ENCODE assay signal across 18 cellular contexts in genomic region chrX:149497054-149497453, GRCh38. TPM values are rescaled to one million over a fixed set of nuclear protein-coding genes. Genes with fewer than 3 reads are reported as not detected.
A peak's percentile ranks its signal among the peaks of the same experiment; 100 is the strongest.
DNase-seq lines count a peak whose midpoint lies in the region; ATAC-seq, FAIRE-seq and TF ChIP-seq lines count a peak whose summit lies in the region.
"Had no signal": no experiment of that assay in that cellular context is flagged by ENCODE, and none has a peak within 500 bp of the region (broad histone marks: within the 10 kb centered on the region; RNA-seq: fewer than 3 reads in every experiment).

No MANE protein-coding gene starts in this region.

- no peaks in the 10 kb centered on the region for H3K9me1 ChIP-seq in keratinocyte (ENCODE audit: control insufficient read depth, extremely low read depth, insufficient read depth, low read length)

- H3K4me2 ChIP-seq in keratinocyte (ENCODE audit: control insufficient read depth, extremely low read depth, insufficient read depth, low read depth, low read length) (peak overlapping the region; percentile 42), OCI-LY7 (ENCODE audit: low read length) (no peak overlapping the region)

- H2AFZ ChIP-seq in keratinocyte (ENCODE audit: control insufficient read depth, low read length) = no peak overlapping the region
- no peak overlapping the region for H2AFZ ChIP-seq in OCI-LY7 (ENCODE audit: low read length)

- no peaks in the 10 kb centered on the region for H3K27me3 Mint-ChIP-seq in Calu3 (ENCODE audit: unreplicated experiment)

- TF ChIP-seq POLR2A in uterus (IDR thresholded peaks at IDR 0.05) = no peak

- TF ChIP-seq CTCF in Calu3 (IDR thresholded peaks at IDR 0.05; ENCODE audit: unreplicated experiment) (no peak), RWPE2 (IDR thresholded peaks at IDR 0.05; ENCODE audit: poor library complexity, severe bottlenecking) (no peak), keratinocyte (optimal IDR thresholded peaks at IDR 0.05 in 1 of 3, IDR thresholded peaks at IDR 0.05 in 1 of 3, conservative IDR thresholded peaks at IDR 0.05 in 1 of 3; ENCODE audit: extremely low read depth in 1 of 3, insufficient read depth in 2 of 3, low read length in 3 of 3) (no peak), uterus (IDR thresholded peaks at IDR 0.05) (no peak), OCI-LY7 (conservative IDR thresholded peaks at IDR 0.05; ENCODE audit: low read length) (no peak)

- H3K9me3 ChIP-seq in RWPE2 (ENCODE audit: severe bottlenecking) = no peaks in the 10 kb centered on the region
- no peaks in the 10 kb centered on the region for H3K9me3 ChIP-seq in keratinocyte (ENCODE audit: control insufficient read depth, low read depth, low read length)
- H3K9me3 ChIP-seq in uterus = no peaks in the 10 kb centered on the region
- H3K9me3 ChIP-seq in OCI-LY7 (ENCODE audit: low read length) = no peaks in the 10 kb centered on the region

- H3K4me3 Mint-ChIP-seq in Calu3 (ENCODE audit: low read depth, unreplicated experiment) = no peak overlapping the region
- no peak overlapping the region for H3K4me3 Mint-ChIP-seq in stimulated activated effector memory CD8-positive, alpha-beta T cell treated with anti-CD3 and anti-CD28 coated beads, Interleukin-12 subunit alpha, Interleukin-12 subunit beta, amount 100 ng/mL, for 72 hours
- H3K4me3 Mint-ChIP-seq: CD14-positive monocyte, H9 had no signal

- H3K4me1 ChIP-seq in RWPE2 (ENCODE audit: insufficient read depth, poor library complexity, severe bottlenecking) = peaks cover 16% of the 10 kb centered on the region
- H3K4me1 ChIP-seq in keratinocyte (ENCODE audit: control insufficient read depth, extremely low read depth, insufficient read depth, low read length) = peaks cover 37% of the 10 kb centered on the region
- H3K4me1 ChIP-seq in uterus = no peaks in the 10 kb centered on the region
- H3K4me1 ChIP-seq in OCI-LY7 (ENCODE audit: insufficient read depth, low read length, poor library complexity, severe bottlenecking) = peaks cover 11% of the 10 kb centered on the region

- ATAC-seq in RWPE2 (ENCODE audit: low read depth) = no peak
- no peak for ATAC-seq in stimulated activated effector memory CD8-positive, alpha-beta T cell treated with anti-CD3 and anti-CD28 coated beads, Interleukin-12 subunit alpha, Interleukin-12 subunit beta, amount 100 ng/mL, for 72 hours
- ATAC-seq: K562 had no signal

- H3K79me2 ChIP-seq in keratinocyte (ENCODE audit: control insufficient read depth, insufficient read depth, low read length) = peaks cover 1% of the 10 kb centered on the region
- no peaks in the 10 kb centered on the region for H3K79me2 ChIP-seq in OCI-LY7 (ENCODE audit: insufficient read depth, low read depth, low read length)

- H3K27ac ChIP-seq in RWPE2 (ENCODE audit: poor library complexity, severe bottlenecking) = peak overlapping the region; percentile 32
- H3K27ac ChIP-seq in keratinocyte (ENCODE audit: control insufficient read depth, insufficient read depth, low read length) = peak overlapping the region; percentile 53
- no peak overlapping the region for H3K27ac ChIP-seq in uterus
- H3K27ac ChIP-seq in OCI-LY7 (ENCODE audit: low read depth, low read length, poor library complexity, severe bottlenecking) = no peak overlapping the region
- H3K27ac ChIP-seq: RWPE1 had no signal

- no peaks in the 10 kb centered on the region for H3K27me3 ChIP-seq in RWPE2 (ENCODE audit: insufficient read depth, poor library complexity, severe bottlenecking)
- H3K27me3 ChIP-seq in keratinocyte (ENCODE audit: control insufficient read depth, extremely low read depth, insufficient read depth, low read length) = no peaks in the 10 kb centered on the region
- no peaks in the 10 kb centered on the region for H3K27me3 ChIP-seq in uterus

- intact Hi-C loops in Calu3 (cut with micrococcal nuclease; ENCODE audit: unreplicated experiment) (no loop called here), uterus (cut with DNase I; ENCODE audit: low total_unique reads) (no loop called here), OCI-LY7 (cut with micrococcal nuclease; ENCODE audit: unreplicated experiment) (no loop called here)

- dilution Hi-C loops in keratinocyte (cut with MboI; ENCODE audit: extremely low pct_ligation_motif_present, low sequenced_read_pairs) = no loop called here

- peak overlapping the region; percentile 45 for H3K27ac Mint-ChIP-seq in Calu3 (ENCODE audit: unreplicated experiment)
- H3K27ac Mint-ChIP-seq in stimulated activated effector memory CD8-positive, alpha-beta T cell treated with anti-CD3 and anti-CD28 coated beads, Interleukin-12 subunit alpha, Interleukin-12 subunit beta, amount 100 ng/mL, for 72 hours = peak overlapping the region; percentile 69
- H3K27ac Mint-ChIP-seq: H9 had no signal

- H3K36me3 ChIP-seq in RWPE2 (ENCODE audit: low read depth) = peaks cover 5% of the 10 kb centered on the region; the same call in 1 of the 2 replicates
- peaks cover 20 to 26% of the 10 kb centered on the region in 2 experiments for H3K36me3 ChIP-seq in keratinocyte (ENCODE audit: control insufficient read depth in 2 of 2, extremely low read depth in 1 of 2, insufficient read depth in 2 of 2, low read length in 2 of 2)
- H3K36me3 ChIP-seq in uterus = no peaks in the 10 kb centered on the region
- peaks cover 92% of the 10 kb centered on the region for H3K36me3 ChIP-seq in OCI-LY7 (ENCODE audit: insufficient read depth, low read length)

- BruUV-seq in Calu3 (replicated peaks; lab: Mats Ljungman, UMichigan) = no TSS peak
- no TSS peak for BruUV-seq in OCI-LY7 (replicated peaks; lab: Mats Ljungman, UMichigan)

- H3K9me2 ChIP-seq in OCI-LY7 (ENCODE audit: insufficient read depth, low read length) = no peaks in the 10 kb centered on the region

- peaks cover 46% of the 10 kb centered on the region for H3K36me3 Mint-ChIP-seq in Calu3 (ENCODE audit: insufficient read depth, unreplicated experiment)
- no peaks in the 10 kb centered on the region for H3K36me3 Mint-ChIP-seq in stimulated activated effector memory CD8-positive, alpha-beta T cell treated with anti-CD3 and anti-CD28 coated beads, Interleukin-12 subunit alpha, Interleukin-12 subunit beta, amount 100 ng/mL, for 72 hours

- FAIRE-seq in keratinocyte (lab: Jason Lieb, UNC) = no peak
- FAIRE-seq: K562 had no signal

- CTCF ChIA-PET in Calu3 (lab: Charles Lee) = no interaction called here
- CTCF ChIA-PET in OCI-LY7 (lab: Charles Lee; ENCODE audit: unreplicated experiment) = no interaction called here

- H3K9ac ChIP-seq in keratinocyte (ENCODE audit: control insufficient read depth, extremely low read depth, insufficient read depth, low read length) = peak overlapping the region; percentile 49

- H4K20me1 ChIP-seq in keratinocyte (ENCODE audit: control insufficient read depth, extremely low read depth, insufficient read depth, low read length) (no peaks in the 10 kb centered on the region), OCI-LY7 (ENCODE audit: insufficient read depth, low read length) (no peaks in the 10 kb centered on the region)

- DNase-seq in Calu3 (no peak), RWPE2 (ENCODE audit: low spot score) (no peak), keratinocyte (ENCODE audit: low read depth, low spot score) (no peak), uterus (no peak), OCI-LY7 (ENCODE audit: low spot score) (no peak)
- DNase-seq in stimulated activated effector memory CD8-positive, alpha-beta T cell treated with anti-CD3 and anti-CD28 coated beads, Interleukin-12 subunit alpha, Interleukin-12 subunit beta, amount 100 ng/mL, for 72 hours (ENCODE audit: low spot score in 2 of 2) = no peak
- no peak for DNase-seq in activated CD4-positive, alpha-beta T cell treated with anti-CD3 and anti-CD28 coated beads for 4 hours
- DNase-seq: GDM1, H9, NCI-H1105, NCI-H1694 treated with DMSO at 0.1 percent for 48 hours, NCI-H510A, NCI-H774, OCI-M1 had no signal

- no peaks in the 10 kb centered on the region for H3K4me1 Mint-ChIP-seq in Calu3 (ENCODE audit: low read depth, unreplicated experiment)
- peaks cover 17% of the 10 kb centered on the region for H3K4me1 Mint-ChIP-seq in stimulated activated effector memory CD8-positive, alpha-beta T cell treated with anti-CD3 and anti-CD28 coated beads, Interleukin-12 subunit alpha, Interleukin-12 subunit beta, amount 100 ng/mL, for 72 hours
- H3K4me1 Mint-ChIP-seq: CD14-positive monocyte, H9 had no signal

- POLR2A ChIA-PET in OCI-LY7 (lab: Charles Lee) = interaction anchor here (0.7 kb wide), 1 partner anchor 831 kb away, joined by 3 read pairs; no protein-coding TSS in a partner anchor

- H3K4me3 ChIP-seq in RWPE2 (ENCODE audit: severe bottlenecking) = no peak overlapping the region
- H3K4me3 ChIP-seq in keratinocyte (ENCODE audit: control insufficient read depth in 2 of 3, extremely low read depth in 1 of 3, insufficient read depth in 2 of 3, low read depth in 1 of 3, low read length in 3 of 3) = no peak overlapping the region
- H3K4me3 ChIP-seq in uterus = no peak overlapping the region
- no peak overlapping the region for H3K4me3 ChIP-seq in OCI-LY7 (ENCODE audit: low read depth, low read length, poor library complexity, severe bottlenecking)
- H3K4me3 ChIP-seq: K562 had no signal

- no peaks in the 10 kb centered on the region for H3K9me3 Mint-ChIP-seq in Calu3 (ENCODE audit: low read depth, unreplicated experiment)
- no peaks in the 10 kb centered on the region for H3K9me3 Mint-ChIP-seq in stimulated activated effector memory CD8-positive, alpha-beta T cell treated with anti-CD3 and anti-CD28 coated beads, Interleukin-12 subunit alpha, Interleukin-12 subunit beta, amount 100 ng/mL, for 72 hours
- H3K9me3 Mint-ChIP-seq: CD14-positive monocyte had no signal

RNA-seq across cellular contexts. Expression of gene IDS, which starts 8.1 kb away (rescaled TPM):
- total RNA-seq in Calu3 (2022) = 84.4 and 85.7 TPM in 2 replicates
- polyA plus RNA-seq in keratinocyte = 51.3 to 85.6 TPM (median 59.7 TPM) in 3 replicates
- polyA plus RNA-seq in keratinocyte (2011; ENCODE audit: low read depth) = 30.3 TPM
- 70.3 and 85.9 TPM in 2 replicates for polyA plus RNA-seq in keratinocyte (2011; cell fraction: cytosol; rRNA removed)
- polyA plus RNA-seq in keratinocyte (2011; cell fraction: nucleus; rRNA removed) = 57.6 and 59.2 TPM in 2 replicates
- 51.8 and 63.3 TPM in 2 replicates for polyA plus RNA-seq in keratinocyte (2012; ENCODE audit: low replicate concordance)
- 74.0 to 153 TPM (median 93.4 TPM) in 3 replicates for polyA minus RNA-seq in keratinocyte
- polyA minus RNA-seq in keratinocyte (2011; cell fraction: cytosol; rRNA and poly(A)+ RNA removed) = 53.5 TPM
- polyA minus RNA-seq in keratinocyte (2011; cell fraction: nucleus; rRNA and poly(A)+ RNA removed) = 32.0 and 46.5 TPM in 2 replicates
- 100 to 1,000 TPM in 2 of 4 donors, 10 to 100 TPM in 2; 42.7 to 117 (median 83.7) TPM for total RNA-seq in uterus
- 25.6 and 44.0 TPM in 2 replicates for total RNA-seq in OCI-LY7 (2014; rRNA removed; shearing (Covaris generic))
- total RNA-seq in OCI-LY7 (2022) = 65.8 and 71.7 TPM in 2 replicates

RNA-seq across cellular contexts. Expression of gene EOLA1, which starts 43.8 kb away (rescaled TPM):
- total RNA-seq in Calu3 (2022) = 17.8 and 24.9 TPM in 2 replicates
- 8.9 to 12.4 TPM (median 9.3 TPM) in 3 replicates for polyA plus RNA-seq in keratinocyte
- polyA plus RNA-seq in keratinocyte (2011; ENCODE audit: low read depth) = 9.7 TPM
- polyA plus RNA-seq in keratinocyte (2011; cell fraction: cytosol; rRNA removed) = 9.8 and 10.2 TPM in 2 replicates
- 23.0 and 26.5 TPM in 2 replicates for polyA plus RNA-seq in keratinocyte (2011; cell fraction: nucleus; rRNA removed)
- 9.3 and 10.4 TPM in 2 replicates for polyA plus RNA-seq in keratinocyte (2012; ENCODE audit: low replicate concordance)
- polyA minus RNA-seq in keratinocyte = 3.9 to 9.7 TPM (median 6.0 TPM) in 3 replicates
- 13.2 TPM for polyA minus RNA-seq in keratinocyte (2011; cell fraction: cytosol; rRNA and poly(A)+ RNA removed)
- polyA minus RNA-seq in keratinocyte (2011; cell fraction: nucleus; rRNA and poly(A)+ RNA removed) = 17.0 and 17.5 TPM in 2 replicates
- 10 to 100 TPM in 3 of 4 donors, 1 to 10 TPM in 1; 9.1 to 23.6 (median 13.6) TPM for total RNA-seq in uterus
- 13.0 and 19.2 TPM in 2 replicates for total RNA-seq in OCI-LY7 (2014; rRNA removed; shearing (Covaris generic))
- total RNA-seq in OCI-LY7 (2022) = 21.2 and 22.9 TPM in 2 replicates

RNA-seq across cellular contexts. Expression of gene HSFX3, which starts 52.7 kb away (rescaled TPM):
- total RNA-seq in Calu3 (2022) (not detected in 2 replicates), uterus (not detected), OCI-LY7 (2022) (not detected in 2 replicates)
- polyA plus RNA-seq in keratinocyte = not detected in 3 replicates
- not detected for polyA plus RNA-seq in keratinocyte (2011; ENCODE audit: low read depth)
- not detected in 2 replicates for polyA plus RNA-seq in keratinocyte (2011; cell fraction: cytosol; rRNA removed)
- not detected in 2 replicates for polyA plus RNA-seq in keratinocyte (2011; cell fraction: nucleus; rRNA removed)
- 0.18 TPM in 1 of 2 replicates, not detected in the other for polyA plus RNA-seq in keratinocyte (2012; ENCODE audit: low replicate concordance)
- polyA minus RNA-seq in keratinocyte = not detected in 3 replicates
- polyA minus RNA-seq in keratinocyte (2011; cell fraction: cytosol; rRNA and poly(A)+ RNA removed) = not detected
- not detected in 2 replicates for polyA minus RNA-seq in keratinocyte (2011; cell fraction: nucleus; rRNA and poly(A)+ RNA removed)
- not detected in 2 replicates for total RNA-seq in OCI-LY7 (2014; rRNA removed; shearing (Covaris generic))
- total RNA-seq: Daoy, H9, K562 had no signal
- polyA plus RNA-seq: CD14-positive monocyte had no signal

Comparison
In these comparisons a context has a peak if more than half of its experiments do, and no peak if none do; other contexts are left out.
1. H3K27ac ChIP-seq: peak in RWPE2 (single experiment) and keratinocyte (single experiment); none in uterus (0 of 2) and OCI-LY7 (single experiment).